In the genomic region with DNA sequence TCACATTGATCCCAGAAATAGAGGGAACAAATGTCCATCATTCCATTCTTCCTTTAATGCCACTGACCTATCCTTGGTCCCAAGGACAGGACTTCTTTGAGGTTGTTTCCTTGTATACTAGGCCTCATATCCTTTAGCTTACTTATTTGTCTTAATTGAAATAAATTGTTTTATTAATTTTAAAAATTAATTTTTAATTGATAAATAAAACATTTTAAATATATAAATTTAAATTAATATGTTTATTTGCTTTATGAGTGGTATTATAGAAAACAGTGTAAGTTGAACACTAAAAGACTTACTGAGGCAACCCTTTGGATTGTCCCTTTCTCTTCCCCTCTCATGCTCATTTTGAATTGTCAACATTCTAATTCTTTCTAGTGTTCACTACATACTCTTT, we compare ENCODE assay signal across 9 cellular contexts.
"Had no signal": no experiment of that assay in that cellular context is flagged by ENCODE, and none has a peak within 500 bp of the region (broad histone marks: within the 10 kb centered on the region; RNA-seq: fewer than 3 reads in every experiment).

No MANE protein-coding gene starts in this region.

- H3K4me1 Mint-ChIP-seq: IgD-negative memory B cell had no signal

- H3K4me3 ChIP-seq: K562 had no signal

- H3K27ac ChIP-seq: HL-60, KMS-11 had no signal

- H3K4me3 Mint-ChIP-seq: IgD-negative memory B cell had no signal

- H3K36me3 Mint-ChIP-seq: IgD-negative memory B cell had no signal

- H3K27ac Mint-ChIP-seq: IgD-negative memory B cell had no signal

- ATAC-seq: HepG2, K562 had no signal

- DNase-seq: IMR-90, KBM-7, KG1 had no signal

- H3K9ac ChIP-seq: KMS-11 had no signal

- H3K27me3 Mint-ChIP-seq: IgD-negative memory B cell had no signal

- FAIRE-seq: HepG2, HTR-8/SVneo, K562 had no signal
